ENCODE assay signal across 8 cellular contexts in genomic region chr1:153611356-153611755, GRCh38. TPM values are rescaled to one million over a fixed set of nuclear protein-coding genes. Genes with fewer than 3 reads are reported as not detected.
DNase-seq lines count a peak whose midpoint lies in the region; ATAC-seq and TF ChIP-seq lines count a peak whose summit lies in the region.
"Had no signal": no experiment of that assay in that cellular context is flagged by ENCODE, and none has a peak within 500 bp of the region (broad histone marks: within the 10 kb centered on the region; RNA-seq: fewer than 3 reads in every experiment).

No MANE protein-coding gene starts in this region.

- peak; percentile 21 for DNase-seq in HCEC 1CT
- peak; percentile 56 for DNase-seq in epithelial cell of esophagus (ENCODE audit: low read depth)
- DNase-seq in psoas muscle: no peak
- DNase-seq in foreskin melanocyte: no peak
- DNase-seq in AML-193 (lab: John Stamatoyannopoulos, UW): no peak
- DNase-seq in Karpas-422: no peak
- DNase-seq: CD8-positive, alpha-beta memory T cell; NCI-H526 treated with DMSO at 0.1 percent for 48 hours had no signal

- H3K36me3 ChIP-seq in psoas muscle (ENCODE audit: insufficient read depth in 1 of 2, low read depth in 1 of 2) (peaks cover 0 to 16% of the 10 kb centered on the region in 2 donors), Karpas-422 (ENCODE audit: insufficient read depth, low read length) (no peaks in the 10 kb centered on the region)

- no peaks in the 10 kb centered on the region for H4K20me1 ChIP-seq in Karpas-422 (ENCODE audit: insufficient read depth, low read depth, low read length)

- H3K9me2 ChIP-seq in Karpas-422 (replicated peaks; ENCODE audit: insufficient read depth, low read length): no peaks in the 10 kb centered on the region

- H3K9me3 ChIP-seq in psoas muscle: no peaks in the 10 kb centered on the region
- H3K9me3 ChIP-seq in Karpas-422 (ENCODE audit: low read length): no peaks in the 10 kb centered on the region

- H3K79me2 ChIP-seq in Karpas-422 (ENCODE audit: low read length): no peaks in the 10 kb centered on the region

- no peak for ATAC-seq in psoas muscle

- intact Hi-C loops in psoas muscle (cut with DNase I): no loop called here

- H3K9ac ChIP-seq in Karpas-422 (ENCODE audit: low read length): no peak overlapping the region

- TF ChIP-seq CTCF in epithelial cell of esophagus (IDR thresholded peaks at IDR 0.05; ENCODE audit: insufficient read depth, low read depth, low read length, missing control alignments) (no peak), psoas muscle (IDR thresholded peaks at IDR 0.05) (no peak)

- H3K4me3 ChIP-seq in epithelial cell of esophagus (ENCODE audit: low read length): peak overlapping the region; percentile 100
- H3K4me3 ChIP-seq in psoas muscle: peak overlapping the region; percentile 65
- no peak overlapping the region for H3K4me3 ChIP-seq in Karpas-422 (ENCODE audit: low read length)

- H3K4me2 ChIP-seq in Karpas-422 (ENCODE audit: low read depth, low read length, poor library complexity, severe bottlenecking): no peak overlapping the region

- H3K27me3 ChIP-seq in psoas muscle (ENCODE audit: insufficient read depth in 3 of 3, low read length in 2 of 3) (no peaks in the 10 kb centered on the region), Karpas-422 (ENCODE audit: low read length) (no peaks in the 10 kb centered on the region)

- H3K4me1 ChIP-seq in psoas muscle (peaks cover 27% of the 10 kb centered on the region), Karpas-422 (ENCODE audit: low read length) (peaks cover 4% of the 10 kb centered on the region)

- WGBS in psoas muscle, 3 donors: 77 to 83% (median 79%) methylated on average over 1 of the region's 1 CpG

- peak overlapping the region; percentile 81 for H3K27ac ChIP-seq in psoas muscle
- H3K27ac ChIP-seq in Karpas-422 (ENCODE audit: low read length): no peak overlapping the region

- H2AFZ ChIP-seq in Karpas-422 (ENCODE audit: low read length): no peak overlapping the region

RNA-seq across cellular contexts. Expression of gene S100A16, which starts 1.6 kb away (rescaled TPM):
- 10 to 100 TPM; 23.3 to 57.2 (median 38.3) TPM for total RNA-seq in psoas muscle
- 100 to 1,000 TPM in 1 of 3 donors, 10 to 100 TPM in 2; 23.5 to 251 (median 38.1) TPM for polyA plus RNA-seq in psoas muscle
- not detected in 2 replicates for total RNA-seq in Karpas-422 (2014; rRNA removed; shearing (Covaris generic); ENCODE audit: low replicate concordance)
- total RNA-seq: CD8-positive, alpha-beta memory T cell had no signal
- polyA plus RNA-seq: CD8-positive, alpha-beta memory T cell had no signal

RNA-seq across cellular contexts. Expression of gene S100A14, which starts 4.8 kb away (rescaled TPM):
- total RNA-seq in psoas muscle: under 1 TPM in 1 of 4 donors, not detected in 3; 0.22 TPM
- under 1 TPM; 0.38 to 0.48 (median 0.39) TPM for polyA plus RNA-seq in psoas muscle
- not detected in 2 replicates for total RNA-seq in Karpas-422 (2014; rRNA removed; shearing (Covaris generic); ENCODE audit: low replicate concordance)
- total RNA-seq: CD8-positive, alpha-beta memory T cell had no signal
- polyA plus RNA-seq: CD8-positive, alpha-beta memory T cell had no signal

RNA-seq across cellular contexts. Expression of gene S100A13, which starts 15.9 kb away (rescaled TPM):
- 100 to 1,000 TPM in 2 of 4 donors, 10 to 100 TPM in 2; 72.4 to 199 (median 106) TPM for total RNA-seq in psoas muscle
- polyA plus RNA-seq in psoas muscle: 100 to 1,000 TPM in 2 of 3 donors, 10 to 100 TPM in 1; 79.6 to 159 (median 133) TPM
- 13.4 and 21.5 TPM in 2 replicates for total RNA-seq in Karpas-422 (2014; rRNA removed; shearing (Covaris generic); ENCODE audit: low replicate concordance)

RNA-seq across cellular contexts. Expression of gene S100A1, which starts 16.9 kb away (rescaled TPM):
- total RNA-seq in psoas muscle: 1,000 to 10,000 TPM in 3 of 4 donors, 100 to 1,000 TPM in 1; 785 to 1,205 (median 1,028) TPM
- 1,000 to 10,000 TPM in 1 of 3 donors, 100 to 1,000 TPM in 2; 370 to 1,423 (median 918) TPM for polyA plus RNA-seq in psoas muscle
- 15.9 and 18.9 TPM in 2 replicates for total RNA-seq in Karpas-422 (2014; rRNA removed; shearing (Covaris generic); ENCODE audit: low replicate concordance)
- total RNA-seq: CD8-positive, alpha-beta memory T cell had no signal

RNA-seq across cellular contexts. Expression of gene CHTOP, which starts 22.5 kb away (rescaled TPM):
- total RNA-seq in psoas muscle: 10 to 100 TPM; 71.1 to 87.7 (median 80.2) TPM
- polyA plus RNA-seq in psoas muscle: 100 to 1,000 TPM in 2 of 3 donors, 10 to 100 TPM in 1; 88.3 to 122 (median 111) TPM
- total RNA-seq in Karpas-422 (2014; rRNA removed; shearing (Covaris generic); ENCODE audit: low replicate concordance): 62.1 and 64.6 TPM in 2 replicates

Comparison
In these comparisons a context has a peak if more than half of its experiments do, and no peak if none do; other contexts are left out.
1. DNase-seq: peak in HCEC 1CT (single experiment) and epithelial cell of esophagus (single experiment); none in psoas muscle (0 of 2), foreskin melanocyte (single experiment), AML-193 (0 of 2) and Karpas-422 (single experiment).
2. RNA of gene S100A16, which starts 1.6 kb away (total RNA-seq): 23.3 to 57.2 TPM in psoas muscle; not detected in Karpas-422; every median in the first group is over 10 times any median in the second.